ENCODE assay signal across 8 cellular contexts in the genomic region with DNA sequence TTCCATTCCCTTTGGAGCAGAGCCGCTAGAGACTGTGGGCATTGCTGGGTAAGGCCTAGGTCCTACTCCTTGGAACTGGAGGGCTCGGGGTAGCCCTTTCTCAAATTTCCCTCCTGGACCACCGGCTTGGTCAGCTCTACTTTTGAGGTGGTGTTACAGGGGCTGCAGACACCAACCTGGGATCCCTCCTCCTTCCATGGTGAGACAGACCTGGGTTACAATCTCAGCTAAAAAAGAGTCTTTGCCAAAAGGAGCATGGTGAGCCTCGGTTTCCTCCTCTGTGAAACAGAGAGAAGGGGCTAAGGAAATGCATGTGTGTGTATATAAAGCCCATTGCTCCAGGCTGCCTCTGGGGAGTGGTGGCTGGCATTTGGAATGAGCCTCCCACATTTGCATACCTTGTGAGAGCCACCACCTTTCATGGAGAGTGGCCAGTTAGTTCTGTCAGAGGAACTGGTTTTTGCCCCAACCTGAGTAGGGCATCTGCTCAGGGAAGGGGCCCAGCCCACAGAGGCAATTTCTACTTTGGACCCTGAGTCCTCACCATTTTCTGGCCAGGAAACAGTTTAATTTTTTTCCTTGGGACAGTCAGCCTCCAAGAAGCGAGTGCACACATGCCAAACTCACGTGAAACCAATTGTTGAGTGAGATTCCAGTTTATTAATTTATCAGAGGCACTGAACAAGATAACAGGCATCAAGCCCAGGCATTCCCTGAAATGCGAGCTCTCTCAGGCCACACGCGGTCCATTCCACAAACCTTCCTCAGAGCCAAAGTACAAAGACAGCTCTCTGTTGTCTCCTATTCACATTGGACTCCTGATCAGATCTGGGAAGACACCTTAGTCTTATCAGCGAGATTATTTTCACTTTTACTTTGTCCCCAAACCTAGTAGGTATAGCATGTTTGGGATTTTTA. TPM values are rescaled to one million over a fixed set of nuclear protein-coding genes. Genes with fewer than 3 reads are reported as not detected.
DNase-seq lines count a peak whose midpoint lies in the region; ATAC-seq, FAIRE-seq and TF ChIP-seq lines count a peak whose summit lies in the region.

No MANE protein-coding gene starts in this region.

- peak overlapping the region; percentile 64 for H3K27ac Mint-ChIP-seq in endothelial cell (ENCODE audit: unreplicated experiment)

- ATAC-seq in DND-41 (ENCODE audit: insufficient read depth, low read depth) (no peak), Panc1 (no peak), pancreas (no peak), GM18519 (IDR thresholded peaks at IDR 0.05; ENCODE audit: low FRiP score, unreplicated experiment) (no peak), HG03469 (IDR thresholded peaks at IDR 0.05; ENCODE audit: unreplicated experiment) (no peak), HG02588 (IDR thresholded peaks at IDR 0.05; ENCODE audit: unreplicated experiment) (no peak), HG02981 (IDR thresholded peaks at IDR 0.05; ENCODE audit: unreplicated experiment) (no peak)

- WGBS in pancreas, 2 donors: 47 to 51% methylated on average over 9 to 10 of the region's 10 CpGs

- peak overlapping the region; percentile 78; the same call in 1 of the 2 replicates for H3K4me2 ChIP-seq in DND-41 (ENCODE audit: insufficient read depth, low read length)

- H2AFZ ChIP-seq in DND-41 (ENCODE audit: low read depth, low read length): no peak overlapping the region

- H3K4me1 Mint-ChIP-seq in endothelial cell (ENCODE audit: unreplicated experiment): peaks cover 29% of the 10 kb centered on the region

- no peaks in the 10 kb centered on the region for H3K9me3 Mint-ChIP-seq in endothelial cell (ENCODE audit: unreplicated experiment)

- BruUV-seq in Panc1 (replicated peaks; lab: Mats Ljungman, UMichigan): no TSS peak

- H3K36me3 Mint-ChIP-seq in endothelial cell (ENCODE audit: low read depth, unreplicated experiment): peaks cover 5% of the 10 kb centered on the region

- peak overlapping the region; percentile 90 for H3K4me3 Mint-ChIP-seq in endothelial cell (ENCODE audit: unreplicated experiment)

- TF ChIP-seq CTCF in DND-41 (IDR thresholded peaks at IDR 0.05; ENCODE audit: borderline replicate concordance, extremely low read depth, low read length, poor library complexity, severe bottlenecking) (no peak), Panc1 (IDR thresholded peaks at IDR 0.05) (no peak), endothelial cell (IDR thresholded peaks at IDR 0.05; ENCODE audit: unreplicated experiment) (no peak), pancreas (IDR thresholded peaks at IDR 0.05) (no peak)

- H3K79me2 ChIP-seq in DND-41 (ENCODE audit: insufficient read depth, low read length): no peaks in the 10 kb centered on the region

- CTCF ChIA-PET in Panc1 (lab: Charles Lee): interaction anchor here (0.7 kb wide), 1 partner anchor 249 kb away, joined by 3 read pairs; no protein-coding TSS in a partner anchor

- H3K36me3 ChIP-seq in DND-41 (ENCODE audit: insufficient read depth, low read length) (no peaks in the 10 kb centered on the region), Panc1 (ENCODE audit: control insufficient read depth, insufficient read depth, low read length) (no peaks in the 10 kb centered on the region; the same call in 1 of the 2 replicates), pancreas (no peaks in the 10 kb centered on the region)

- in situ Hi-C loops in Panc1 (cut with HindIII; ENCODE audit: low pct_unique_long_range_greater_than_20kb, low sequenced_read_pairs): no loop called here

- peaks cover 18% of the 10 kb centered on the region for H3K27me3 ChIP-seq in DND-41 (ENCODE audit: insufficient read depth, low read length, poor library complexity)
- no peaks in the 10 kb centered on the region for H3K27me3 ChIP-seq in Panc1 (ENCODE audit: control insufficient read depth, insufficient read depth, low read length)
- H3K27me3 ChIP-seq in pancreas: no peaks in the 10 kb centered on the region

- H3K27me3 Mint-ChIP-seq in endothelial cell (ENCODE audit: unreplicated experiment): peaks cover 17% of the 10 kb centered on the region

- intact Hi-C loops in Panc1 (cut with micrococcal nuclease; ENCODE audit: unreplicated experiment): no loop called here
- intact Hi-C loops in pancreas (cut with DNase I): loop anchor here in 1 of 3 donors (10.0 kb wide), 1 partner anchor 267 kb away; no protein-coding TSS in a partner anchor

- 0 out of 4 replicates have a peak overlapping the region, but pooled peaks of 1 of the 2 experiments have one; percentile 7 for H3K4me3 ChIP-seq in DND-41 (ENCODE audit: low read depth in 1 of 2, low read length in 2 of 2)
- H3K4me3 ChIP-seq in Panc1 (ENCODE audit: low read depth in 2 of 2, low read length in 2 of 2): peak overlapping the region; percentile 78 to 86
- peak overlapping the region in 2 of 4 donors; percentile 67 to 94 for H3K4me3 ChIP-seq in pancreas

- H3K9me3 ChIP-seq in DND-41 (ENCODE audit: insufficient read depth, low read length, severe bottlenecking) (no peaks in the 10 kb centered on the region), Panc1 (ENCODE audit: control insufficient read depth, insufficient read depth, low read depth, low read length) (no peaks in the 10 kb centered on the region), pancreas (no peaks in the 10 kb centered on the region)

- POLR2A ChIA-PET in Panc1 (lab: Charles Lee): interaction anchor here (0.6 kb wide), 1 partner anchor 563 kb away, joined by 5 read pairs; no protein-coding TSS in a partner anchor

- DNase-seq in DND-41: no peak
- DNase-seq in Panc1 (ENCODE audit: low read depth, low spot score): no peak
- no peak for DNase-seq in endothelial cell (ENCODE audit: low spot score)
- DNase-seq in pancreas: peak in 1 of 6 donors; percentile 35

- no peak for FAIRE-seq in pancreas (lab: Jason Lieb, UNC)

- peaks cover 29% of the 10 kb centered on the region for H3K4me1 ChIP-seq in DND-41 (ENCODE audit: insufficient read depth, low read length)
- H3K4me1 ChIP-seq in Panc1 (ENCODE audit: control insufficient read depth, insufficient read depth, low read length): peaks cover 15% of the 10 kb centered on the region
- H3K4me1 ChIP-seq in pancreas: peaks cover 0 to 15% (median 0%) of the 10 kb centered on the region in 3 donors

- H3K9ac ChIP-seq in DND-41 (ENCODE audit: low read depth, low read length): no peak overlapping the region

- H3K27ac ChIP-seq in DND-41 (ENCODE audit: low read length) (no peak overlapping the region), Panc1 (ENCODE audit: low read length) (peak overlapping the region; percentile 70; the same call in 1 of the 2 replicates), pancreas (peak overlapping the region in 3 of 4 donors; percentile 39 to 49 (median 44))

- no peaks in the 10 kb centered on the region; the same call in 1 of the 2 replicates for H4K20me1 ChIP-seq in DND-41 (ENCODE audit: insufficient read depth, low read length)

RNA-seq across cellular contexts. Expression of a gene that starts 0.9 kb away (rescaled TPM):
- 9.2 TPM for total RNA-seq in Panc1 (2021; ENCODE audit: unreplicated experiment)
- 24.4 TPM for polyA plus RNA-seq in Panc1 (2012; ENCODE audit: insufficient read length)
- total RNA-seq in endothelial cell (ENCODE audit: unreplicated experiment): 2.8 TPM
- total RNA-seq in pancreas: 10 to 100 TPM in 1 of 6 donors, 1 to 10 TPM in 5; 1.9 to 23.4 (median 4.2) TPM
- 1 to 10 TPM; 3.9 to 5.0 TPM for polyA plus RNA-seq in pancreas

RNA-seq across cellular contexts. Expression of a gene that starts 40.8 kb away (rescaled TPM):
- total RNA-seq in Panc1 (2021; ENCODE audit: unreplicated experiment) (24.4 TPM), endothelial cell (ENCODE audit: unreplicated experiment) (4.2 TPM), pancreas (10 to 100 TPM in 1 of 6 donors, 1 to 10 TPM in 5; 3.9 to 13.2 (median 5.3) TPM)
- 27.3 TPM for polyA plus RNA-seq in Panc1 (2012; ENCODE audit: insufficient read length)
- polyA plus RNA-seq in pancreas: 10 to 100 TPM; 39.2 to 45.9 TPM

RNA-seq across cellular contexts. Expression of a gene that starts 53.1 kb away (rescaled TPM):
- total RNA-seq in Panc1 (2021; ENCODE audit: unreplicated experiment): 90.1 TPM
- 109 TPM for polyA plus RNA-seq in Panc1 (2012; ENCODE audit: insufficient read length)
- total RNA-seq in endothelial cell (ENCODE audit: unreplicated experiment): 35.4 TPM
- total RNA-seq in pancreas: 10 to 100 TPM; 16.7 to 29.9 (median 25.9) TPM
- 10 to 100 TPM; 28.2 to 36.7 TPM for polyA plus RNA-seq in pancreas

RNA-seq across cellular contexts. Expression of a gene that starts 57.4 kb away (rescaled TPM):
- total RNA-seq in Panc1 (2021; ENCODE audit: unreplicated experiment) (134 TPM), endothelial cell (ENCODE audit: unreplicated experiment) (94.5 TPM), pancreas (100 to 1,000 TPM in 1 of 6 donors, 10 to 100 TPM in 5; 59.8 to 108 (median 82.2) TPM)
- 119 TPM for polyA plus RNA-seq in Panc1 (2012; ENCODE audit: insufficient read length)
- 100 to 1,000 TPM; 135 to 208 TPM for polyA plus RNA-seq in pancreas
